Comparison of ENCODE assay signal across 8 cellular contexts in genomic region chr1:235917267-235917811, GRCh38. TPM values are rescaled to one million over a fixed set of nuclear protein-coding genes. Genes with fewer than 3 reads are reported as not detected.
A peak's percentile ranks its signal among the peaks of the same experiment; 100 is the strongest.
DNase-seq lines count a peak whose midpoint lies in the region; ATAC-seq, FAIRE-seq and TF ChIP-seq lines count a peak whose summit lies in the region.

No MANE protein-coding gene starts in this region.

- intact Hi-C loops in CD14-positive monocyte (cut with micrococcal nuclease) = loop anchor here (5.0 kb wide), 2 partner anchors 35 to 40 kb away; no protein-coding TSS in a partner anchor
- intact Hi-C loops in GM12878 (cut with micrococcal nuclease; ENCODE audit: unreplicated experiment) = no loop called here

- H3K36me3 Mint-ChIP-seq in CD14-positive monocyte = no peaks in the 10 kb centered on the region

- no peak for TF ChIP-seq EP300 in GM12878 (IDR thresholded peaks at IDR 0.05; ENCODE audit: borderline replicate concordance in 1 of 2, control insufficient read depth in 1 of 2, low read depth in 2 of 2, low read length in 2 of 2)

- TF ChIP-seq RAD21 in GM12878 (IDR thresholded peaks at IDR 0.05; ENCODE audit: insufficient read depth, low read depth, low read length) = no peak

- no peaks in the 10 kb centered on the region for H3K79me2 ChIP-seq in GM12878 (ENCODE audit: control insufficient read depth, insufficient read depth, low read length)

- POLR2A ChIA-PET in GM12878 (lab: Charles Lee) = interaction anchor here (0.6 to 1.8 kb wide), 14 partner anchors 10 to 108 kb away, joined by 3 to 6 read pairs (median 4); no protein-coding TSS in a partner anchor

- peaks cover 0 to 3% (median 0%) of the 10 kb centered on the region in 3 donors for H3K27me3 Mint-ChIP-seq in CD14-positive monocyte (ENCODE audit: low read depth in 3 of 3)

- no peaks in the 10 kb centered on the region for H3K36me3 ChIP-seq in GM12878 (ENCODE audit: control insufficient read depth in 2 of 2, insufficient read depth in 2 of 2, low read length in 1 of 2)

- no TSS peak for BruUV-seq in GM12878 (replicated peaks; lab: Mats Ljungman, UMichigan)

- in situ Hi-C loops in GM12878 (cut with MboI) = no loop called here

- H3K4me1 Mint-ChIP-seq in CD14-positive monocyte = peaks cover 70% of the 10 kb centered on the region

- ATAC-seq in GM21367 (IDR thresholded peaks at IDR 0.05; ENCODE audit: unreplicated experiment) (peak; percentile 80), GM12878 (peak; percentile 95)

- DNase-seq in CD14-positive monocyte (ENCODE audit: low spot score) = peak; percentile 94
- DNase-seq in KG1 (lab: John Stamatoyannopoulos, UW) = peak; percentile 66
- DNase-seq in T-helper 9 cell = peak; percentile 5
- peak; percentile 67 for DNase-seq in GM12878 (ENCODE audit: low read depth, low spot score)
- DNase-seq in kidney glomerular epithelial cell (lab: John Stamatoyannopoulos, UW) = peak; percentile 99
- peak; percentile 52 to 79 for DNase-seq in stimulated activated CD4-positive, alpha-beta T cell treated with anti-CD3 and anti-CD28 coated beads, Interleukin-4, amount 100 ng/mL, for 4 hours
- no peak for DNase-seq in NCI-H1930 (lab: John Stamatoyannopoulos, UW)

- no peak overlapping the region for H3K27ac ChIP-seq in GM12878 (ENCODE audit: control insufficient read depth, insufficient read depth)

- SMC1A ChIA-PET in GM12878 (lab: Charles Lee; ENCODE audit: uncharacterized antibody, unreplicated experiment) = interaction anchor here (0.6 to 3.5 kb wide), 26 partner anchors 8 to 143 kb away, joined by 3 to 24 read pairs (median 4); partner anchors contain the start of gene LYST

- 45% methylated on average over 8 of the region's 8 CpGs for whole genome bisulfite sequencing in GM12878 (ENCODE audit: insufficient coverage, insufficient replicate concordance, low lambda C conversion rate, missing lambda C conversion rate)

- H3K4me3 ChIP-seq in GM12878 = no peak overlapping the region

- no peaks in the 10 kb centered on the region for H4K20me1 ChIP-seq in GM12878 (ENCODE audit: control insufficient read depth, insufficient read depth)

- FAIRE-seq in GM12878 (lab: Jason Lieb, UNC) = peak; percentile 87

- no peak overlapping the region for H3K4me2 ChIP-seq in GM12878 (ENCODE audit: control insufficient read depth, insufficient read depth)

- RAD21 ChIA-PET in GM12878 (lab: Charles Lee; ENCODE audit: unreplicated experiment) = interaction anchor here (0.7 to 1.8 kb wide), 20 partner anchors 10 to 82 kb away, joined by 3 to 10 read pairs (median 5); no protein-coding TSS in a partner anchor

- H3K9me3 Mint-ChIP-seq in CD14-positive monocyte = no peaks in the 10 kb centered on the region

- CTCF ChIA-PET in GM12878 (lab: Yijun Ruan, JAX) = interaction anchor here (0.9 to 2.1 kb wide), 7 partner anchors 11 to 136 kb away, joined by 3 to 19 read pairs (median 4); no protein-coding TSS in a partner anchor

- no peaks in the 10 kb centered on the region for H3K27me3 ChIP-seq in GM12878 (replicated peaks in 1 of 2; ENCODE audit: control insufficient read depth in 2 of 2, insufficient read depth in 2 of 2, low read length in 1 of 2)

- H3K4me3 Mint-ChIP-seq in CD14-positive monocyte = peak overlapping the region in 1 of 2 donors; percentile 63

- peak overlapping the region; percentile 94 to 99 (median 98) for H3K27ac Mint-ChIP-seq in CD14-positive monocyte

- H3K9me3 ChIP-seq in GM12878 (replicated peaks; ENCODE audit: control insufficient read depth, insufficient read depth, low read length) = no peaks in the 10 kb centered on the region

- H3K4me1 ChIP-seq in GM12878 (ENCODE audit: control insufficient read depth, insufficient read depth, low read length) = peaks cover 3% of the 10 kb centered on the region

- no peak overlapping the region for H3K9ac ChIP-seq in GM12878 (ENCODE audit: control insufficient read depth, insufficient read depth, low read length)

- TF ChIP-seq POLR2A in GM12878 (IDR thresholded peaks at IDR 0.05; ENCODE audit: low read depth, low read length) = no peak

- TF ChIP-seq CTCF in CD14-positive monocyte (IDR thresholded peaks at IDR 0.05) (no peak), GM12878 (IDR thresholded peaks at IDR 0.05 in 2 of 3, conservative IDR thresholded peaks at IDR 0.05 in 1 of 3; ENCODE audit: control insufficient read depth in 2 of 3, extremely low read depth in 1 of 3, insufficient read depth in 1 of 3, low read depth in 3 of 3, low read length in 3 of 3) (no peak)

- H2AFZ ChIP-seq in GM12878 (ENCODE audit: control insufficient read depth, low read depth, low read length) = peak overlapping the region; percentile 59

TF ChIP-seq in GM12878, 131 proteins besides CTCF, POLR2A, EP300 and RAD21 (continues in another document):
- TF ChIP-seq KAT2A (conservative IDR thresholded peaks at IDR 0.05; ENCODE audit: control insufficient read depth, low read depth, low read length) = no peak
- TF ChIP-seq PAX5 (IDR thresholded peaks at IDR 0.05; ENCODE audit: borderline replicate concordance, low read depth, low read length) = no peak
- TF ChIP-seq NFYA (IDR thresholded peaks at IDR 0.05; ENCODE audit: borderline replicate concordance, low read depth, low read length) = no peak
- no peak for TF ChIP-seq SRF (IDR thresholded peaks at IDR 0.05; ENCODE audit: low read depth in 2 of 2, low read length in 2 of 2)
- peak; percentile 71 for TF ChIP-seq ATF2 (IDR thresholded peaks at IDR 0.05; ENCODE audit: low read length)
- no peak for TF ChIP-seq MTA3 (IDR thresholded peaks at IDR 0.05; ENCODE audit: borderline replicate concordance, low read length)
- TF ChIP-seq HSF1 (IDR thresholded peaks at IDR 0.05; ENCODE audit: low read depth, low read length) = no peak
- 0 out of 2 replicates have a peak, but pooled peaks have one; percentile 46 for TF ChIP-seq TCF12 (IDR thresholded peaks at IDR 0.05; ENCODE audit: low read depth, low read length)
- no peak for TF ChIP-seq CEBPB (IDR thresholded peaks at IDR 0.05; ENCODE audit: borderline replicate concordance in 1 of 2, low read depth in 2 of 2, low read length in 2 of 2)
- TF ChIP-seq BRCA1 (IDR thresholded peaks at IDR 0.05; ENCODE audit: low read depth, low read length) = no peak
- 0 out of 2 replicates have a peak, but pooled peaks have one; percentile 16 for TF ChIP-seq CREB1 (IDR thresholded peaks at IDR 0.05; ENCODE audit: low read depth)
- no peak for TF ChIP-seq KLF5 (IDR thresholded peaks at IDR 0.05; ENCODE audit: partially characterized antibody)

RNA-seq across cellular contexts. Expression of gene LYST, which starts 50.6 kb away (rescaled TPM):
- polyA plus RNA-seq in CD14-positive monocyte (10 to 100 TPM; 46.3 to 67.9 TPM), GM12878 (2011; rRNA removed) (28.1 and 34.2 TPM in 2 replicates), GM12878 (2014; fragmentation: Illumina TruSeq; extraction: Trizol) (6.1 and 12.4 TPM in 2 replicates), GM12878 (2014; fragmentation: Nextera tagmentation; extraction: Ambion mirVana) (1 to 10 TPM; 3.7 to 5.2 TPM), GM12878 (2014; rRNA removed) (4.1 and 4.8 TPM in 2 replicates), GM12878 (2016; fragmentation: Nextera tagmentation; extraction: Ambion mirVana) (1 to 10 TPM; 3.3 to 3.9 TPM)
- 162 and 169 TPM in 2 replicates for total RNA-seq in GM12878 (2013; cell fraction: nucleolus; rRNA removed)
- total RNA-seq in GM12878 (2014; rRNA removed) (8.8 and 9.7 TPM in 2 replicates), GM12878 (2014; rRNA removed; fragmentation: Illumina TruSeq; extraction: Trizol) (6.5 and 7.9 TPM in 2 replicates), GM12878 (2021) (6.5 and 9.7 TPM in 2 replicates)
- polyA plus RNA-seq in GM12878 (2011; ENCODE audit: low read depth) = 2.3 TPM
- 14.0 and 15.9 TPM in 2 replicates for polyA plus RNA-seq in GM12878 (2011; cell fraction: cytosol; rRNA removed)
- 30.5 and 30.7 TPM in 2 replicates for polyA plus RNA-seq in GM12878 (2011; cell fraction: nucleus; rRNA removed)
- polyA plus RNA-seq in GM12878 (2012) = 4.2 and 4.3 TPM in 2 replicates
- polyA minus RNA-seq in GM12878 (2011; rRNA and poly(A)+ RNA removed) = 91.2 and 123 TPM in 2 replicates
- polyA minus RNA-seq in GM12878 (2011; cell fraction: cytosol; rRNA and poly(A)+ RNA removed) = 13.1 and 15.3 TPM in 2 replicates
- polyA minus RNA-seq in GM12878 (2011; cell fraction: nucleus; rRNA and poly(A)+ RNA removed) = 94.7 and 122 TPM in 2 replicates

Comparison
In these comparisons a context has a peak if more than half of its experiments do, and no peak if none do; other contexts are left out.
1. DNase-seq: peak in CD14-positive monocyte (single experiment), KG1 (single experiment), T-helper 9 cell (single experiment), GM12878 (single experiment), kidney glomerular epithelial cell (single experiment) and stimulated activated CD4-positive, alpha-beta T cell treated with anti-CD3 and anti-CD28 coated beads, Interleukin-4, amount 100 ng/mL, for 4 hours (2 of 2); none in NCI-H1930 (0 of 2).